ENCODE assay signal across 1 cellular context in the genomic region with DNA sequence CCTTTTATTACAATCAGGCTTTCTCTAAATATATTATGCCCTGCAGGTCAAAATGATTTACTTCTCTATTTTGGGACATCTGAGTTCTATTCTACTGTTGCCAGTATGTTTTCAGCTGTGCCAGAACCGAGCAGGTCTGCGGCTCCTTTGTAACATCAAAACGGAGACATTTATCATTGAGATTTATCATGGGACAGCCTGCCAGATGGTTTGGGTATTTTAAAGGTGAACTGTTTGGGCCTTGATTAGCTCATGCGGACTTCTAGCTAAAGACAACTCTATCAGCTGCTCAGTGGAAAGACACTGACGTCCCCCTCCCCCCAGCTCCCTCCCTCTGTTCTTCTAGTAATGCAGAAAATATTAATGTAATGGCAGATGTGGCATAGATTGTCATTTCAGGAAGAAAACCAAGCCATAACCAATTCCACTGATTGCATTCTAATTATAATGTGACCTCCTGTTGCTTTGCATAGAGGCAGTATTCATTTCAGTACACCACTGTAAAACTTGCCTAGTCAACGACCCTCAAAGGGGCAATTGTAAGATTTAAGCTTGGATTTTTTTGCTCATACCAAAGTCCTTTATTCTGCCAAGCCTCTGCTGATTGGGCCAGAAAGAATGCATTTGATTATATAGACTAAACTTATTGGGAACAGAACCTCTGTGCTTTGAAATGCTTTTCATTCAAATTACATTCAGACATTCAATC.
TF ChIP-seq lines count a peak whose summit lies in the region.

No MANE protein-coding gene starts in this region.

TF ChIP-seq in IMR-90, 13 proteins besides CTCF, POLR2A, EP300 and RAD21:
- TF ChIP-seq, protein P1, sequence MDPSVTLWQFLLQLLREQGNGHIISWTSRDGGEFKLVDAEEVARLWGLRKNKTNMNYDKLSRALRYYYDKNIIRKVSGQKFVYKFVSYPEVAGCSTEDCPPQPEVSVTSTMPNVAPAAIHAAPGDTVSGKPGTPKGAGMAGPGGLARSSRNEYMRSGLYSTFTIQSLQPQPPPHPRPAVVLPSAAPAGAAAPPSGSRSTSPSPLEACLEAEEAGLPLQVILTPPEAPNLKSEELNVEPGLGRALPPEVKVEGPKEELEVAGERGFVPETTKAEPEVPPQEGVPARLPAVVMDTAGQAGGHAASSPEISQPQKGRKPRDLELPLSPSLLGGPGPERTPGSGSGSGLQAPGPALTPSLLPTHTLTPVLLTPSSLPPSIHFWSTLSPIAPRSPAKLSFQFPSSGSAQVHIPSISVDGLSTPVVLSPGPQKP (IDR thresholded peaks at IDR 0.05; ENCODE audit: borderline replicate concordance, low read depth, low read length): no peak
- no peak for TF ChIP-seq NFE2L2 (IDR thresholded peaks at IDR 0.05; ENCODE audit: low read depth, low read length)
- TF ChIP-seq RFX5 (IDR thresholded peaks at IDR 0.05; ENCODE audit: low read depth, low read length): no peak
- no peak for TF ChIP-seq RCOR1 (IDR thresholded peaks at IDR 0.05; ENCODE audit: insufficient replicate concordance, low read length)
- TF ChIP-seq CHD1 (IDR thresholded peaks at IDR 0.05; ENCODE audit: low read depth, low read length): no peak
- TF ChIP-seq FOS (IDR thresholded peaks at IDR 0.05; ENCODE audit: low read depth, low read length): no peak
- TF ChIP-seq MAZ (IDR thresholded peaks at IDR 0.05; ENCODE audit: borderline replicate concordance, low read depth, low read length): no peak
- TF ChIP-seq MXI1 (IDR thresholded peaks at IDR 0.05; ENCODE audit: borderline replicate concordance, low read depth, low read length): no peak
- TF ChIP-seq MAFK (IDR thresholded peaks at IDR 0.05; ENCODE audit: low read depth, low read length): no peak
- TF ChIP-seq CEBPB (IDR thresholded peaks at IDR 0.05; ENCODE audit: low read depth, low read length): no peak
- no peak for TF ChIP-seq BHLHE40 (IDR thresholded peaks at IDR 0.05; ENCODE audit: low read depth, low read length)
- TF ChIP-seq, protein P2, sequence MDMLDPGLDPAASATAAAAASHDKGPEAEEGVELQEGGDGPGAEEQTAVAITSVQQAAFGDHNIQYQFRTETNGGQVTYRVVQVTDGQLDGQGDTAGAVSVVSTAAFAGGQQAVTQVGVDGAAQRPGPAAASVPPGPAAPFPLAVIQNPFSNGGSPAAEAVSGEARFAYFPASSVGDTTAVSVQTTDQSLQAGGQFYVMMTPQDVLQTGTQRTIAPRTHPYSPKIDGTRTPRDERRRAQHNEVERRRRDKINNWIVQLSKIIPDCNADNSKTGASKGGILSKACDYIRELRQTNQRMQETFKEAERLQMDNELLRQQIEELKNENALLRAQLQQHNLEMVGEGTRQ (IDR thresholded peaks at IDR 0.05; ENCODE audit: low read depth, low read length): no peak
- TF ChIP-seq SMC3 (IDR thresholded peaks at IDR 0.05; ENCODE audit: low read depth, low read length): no peak
